Comparison of ENCODE assay signal across 2 cellular contexts in the genomic region with DNA sequence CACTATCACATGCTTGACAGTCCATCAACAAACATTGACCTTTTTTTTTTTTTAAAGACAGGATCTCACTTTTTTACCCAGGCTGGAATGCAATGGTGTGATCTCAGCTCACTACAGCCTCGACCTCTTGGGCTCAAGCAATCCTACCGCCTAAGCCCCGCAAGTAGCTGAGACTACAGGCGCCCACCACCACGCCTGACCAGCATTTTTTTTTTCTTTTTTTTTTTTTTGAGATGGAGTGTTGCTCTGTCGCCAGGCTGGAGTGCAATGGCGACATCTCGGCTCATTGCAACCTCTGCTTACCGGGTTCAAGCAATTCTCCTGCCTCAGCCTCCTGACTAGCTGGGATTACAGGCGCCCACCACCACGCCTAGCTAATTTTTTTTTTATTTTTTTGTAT.
TF ChIP-seq lines count a peak whose summit lies in the region.

No MANE protein-coding gene starts in this region.

TF ChIP-seq in HEK293, 187 proteins besides CTCF, POLR2A, EP300 and RAD21:
- TF ChIP-seq, protein P1, sequence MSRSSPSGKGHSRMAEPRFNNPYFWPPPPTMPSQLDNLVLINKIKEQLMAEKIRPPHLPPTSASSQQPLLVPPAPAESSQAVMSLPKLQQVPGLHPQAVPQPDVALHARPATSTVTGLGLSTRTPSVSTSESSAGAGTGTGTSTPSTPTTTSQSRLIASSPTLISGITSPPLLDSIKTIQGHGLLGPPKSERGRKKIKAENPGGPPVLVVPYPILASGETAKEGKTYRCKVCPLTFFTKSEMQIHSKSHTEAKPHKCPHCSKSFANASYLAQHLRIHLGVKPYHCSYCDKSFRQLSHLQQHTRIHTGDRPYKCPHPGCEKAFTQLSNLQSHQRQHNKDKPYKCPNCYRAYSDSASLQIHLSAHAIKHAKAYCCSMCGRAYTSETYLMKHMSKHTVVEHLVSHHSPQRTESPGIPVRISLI (tag by site-specific recombination; IDR thresholded peaks at IDR 0.05) = peak; percentile 91
- peak; percentile 52 for TF ChIP-seq ZNF335 (tag by site-specific recombination; conservative IDR thresholded peaks at IDR 0.05)

TF ChIP-seq in K562, 482 proteins besides CTCF, POLR2A, EP300 and RAD21:
- TF ChIP-seq ZNF384 (IDR thresholded peaks at IDR 0.05; ENCODE audit: low read depth, low read length) = peak; percentile 42; the same call in 1 of the 2 replicates
